ENCODE assay signal across 19 cellular contexts in the genomic region with DNA sequence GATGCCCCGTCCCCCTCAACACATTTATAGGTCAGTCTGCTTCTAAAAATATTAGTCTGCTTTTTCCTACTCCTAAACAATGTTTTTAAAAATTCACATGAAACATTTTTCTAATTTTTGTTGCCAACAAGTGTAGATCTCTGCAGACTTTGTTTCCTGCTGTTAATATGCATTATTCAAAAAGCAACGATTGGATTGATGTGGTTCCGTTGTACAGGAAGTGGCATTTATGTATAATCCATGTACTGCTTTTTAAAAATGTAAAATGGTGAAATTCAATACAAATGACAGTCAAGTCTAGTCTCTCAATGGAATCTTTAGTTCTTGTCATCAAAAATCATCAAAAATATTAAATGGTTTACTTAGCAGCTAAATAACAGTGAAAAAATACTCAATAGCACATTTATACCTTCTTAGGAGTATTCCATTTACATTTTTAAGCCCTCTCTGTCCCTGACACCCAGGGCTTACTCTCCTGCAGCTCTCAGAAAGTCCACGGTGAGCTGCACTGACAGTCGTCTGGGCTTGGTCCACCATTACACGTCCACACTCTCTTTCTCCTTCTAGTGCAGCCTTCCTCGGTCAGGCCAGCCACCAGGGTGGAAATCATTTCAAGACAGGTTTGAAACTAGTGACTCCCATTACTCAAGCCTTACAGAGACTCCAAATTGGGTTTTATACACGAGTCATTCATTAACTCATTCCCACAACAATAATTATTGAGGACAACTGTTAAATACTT.
DNase-seq lines count a peak whose midpoint lies in the region; ATAC-seq, FAIRE-seq and TF ChIP-seq lines count a peak whose summit lies in the region.
"Had no signal": no experiment of that assay in that cellular context is flagged by ENCODE, and none has a peak within 500 bp of the region (broad histone marks: within the 10 kb centered on the region; RNA-seq: fewer than 3 reads in every experiment).

No MANE protein-coding gene starts in this region.

- H3K4me1 Mint-ChIP-seq in CD8-positive, alpha-beta T cell (ENCODE audit: low read depth): peaks cover 53% of the 10 kb centered on the region
- H3K4me1 Mint-ChIP-seq in activated CD8-positive, alpha-beta T cell treated with anti-CD3 and anti-CD28 coated beads for 36 hours (ENCODE audit: low read depth): peaks cover 31% of the 10 kb centered on the region

- peak overlapping the region in 6 of 11 experiments; percentile 24 to 68 (median 54); a peak in 11 of 22 replicates for H3K4me2 ChIP-seq in BLaER1 treated with 17β-estradiol and CSF1 and Interleukin-3, amounts not matched to agents 10 nM and 100 nM

- H3K9ac ChIP-seq in BLaER1 treated with 17β-estradiol and CSF1 and Interleukin-3, amounts not matched to agents 10 nM and 100 nM: no peak overlapping the region

- POLR2A ChIA-PET in CD8-positive, alpha-beta T cell (lab: Charles Lee): interaction anchor here (0.6 to 1.3 kb wide), 2 partner anchors 9 to 109 kb away, joined by 3 to 8 read pairs; no protein-coding TSS in a partner anchor
- POLR2A ChIA-PET in activated CD8-positive, alpha-beta T cell treated with anti-CD3 and anti-CD28 coated beads for 36 hours (lab: Charles Lee): no interaction called here

- H3K9me3 Mint-ChIP-seq in CD8-positive, alpha-beta T cell: no peaks in the 10 kb centered on the region
- peaks cover 2% of the 10 kb centered on the region for H3K9me3 Mint-ChIP-seq in activated CD8-positive, alpha-beta T cell treated with anti-CD3 and anti-CD28 coated beads for 36 hours

- H3K9me3 ChIP-seq in BLaER1 treated with 17β-estradiol and CSF1 and Interleukin-3, amounts not matched to agents 10 nM and 100 nM (replicated peaks in 1 of 11): peaks cover 0 to 4% (median 0%) of the 10 kb centered on the region in 11 experiments; a peak in 1 of 22 replicates
- H3K9me3 ChIP-seq in CD8-positive, alpha-beta T cell (ENCODE audit: low read length): no peaks in the 10 kb centered on the region
- H3K9me3 ChIP-seq in WERI-Rb-1 (ENCODE audit: severe bottlenecking): no peaks in the 10 kb centered on the region
- H3K9me3 ChIP-seq: lower lobe of right lung, ovary, vagina had no signal

- DNase-seq in CD8-positive, alpha-beta T cell: no peak
- peak; percentile 5 for DNase-seq in activated CD8-positive, alpha-beta T cell treated with anti-CD3 and anti-CD28 coated beads for 36 hours
- no peak for DNase-seq in WERI-Rb-1
- DNase-seq: DMS 273 treated with DMSO at 0.1 percent for 48 hours; heart right ventricle; Kasumi-1; lower lobe of right lung; NCI-H1092 treated with DMSO at 0.1 percent for 48 hours; ovary; Right ventricle myocardium superior; stimulated activated CD4-positive, alpha-beta T cell treated with anti-CD3 and anti-CD28 coated beads, Interleukin-2, amount 100 ng/mL, for 24 hours; substantia nigra had no signal

- no peaks in the 10 kb centered on the region; a peak in 1 of 22 replicates for H3K27me3 ChIP-seq in BLaER1 treated with 17β-estradiol and CSF1 and Interleukin-3, amounts not matched to agents 10 nM and 100 nM
- no peaks in the 10 kb centered on the region for H3K27me3 ChIP-seq in CD8-positive, alpha-beta T cell (ENCODE audit: insufficient read depth, low read length)
- no peaks in the 10 kb centered on the region for H3K27me3 ChIP-seq in WERI-Rb-1 (ENCODE audit: insufficient read depth, low read depth, severe bottlenecking)
- H3K27me3 ChIP-seq: heart right ventricle, ovary, vagina had no signal

- no peaks in the 10 kb centered on the region for H3K36me3 ChIP-seq in BLaER1 treated with 17β-estradiol and CSF1 and Interleukin-3, amounts not matched to agents 10 nM and 100 nM
- no peaks in the 10 kb centered on the region for H3K36me3 ChIP-seq in CD8-positive, alpha-beta T cell (ENCODE audit: insufficient read depth, low read length)
- no peaks in the 10 kb centered on the region for H3K36me3 ChIP-seq in WERI-Rb-1
- H3K36me3 ChIP-seq: heart right ventricle, lower lobe of right lung, ovary, vagina had no signal

- no peak for ATAC-seq in CD8-positive, alpha-beta T cell
- no peak for ATAC-seq in activated CD8-positive, alpha-beta T cell treated with anti-CD3 and anti-CD28 coated beads for 36 hours
- no peak for ATAC-seq in HG02588 (IDR thresholded peaks at IDR 0.05; ENCODE audit: unreplicated experiment)
- ATAC-seq in HG02759 (IDR thresholded peaks at IDR 0.05; ENCODE audit: unreplicated experiment): no peak
- ATAC-seq: heart right ventricle, lower lobe of right lung had no signal

- no peaks in the 10 kb centered on the region for H3K27me3 Mint-ChIP-seq in CD8-positive, alpha-beta T cell (ENCODE audit: low read depth)
- H3K27me3 Mint-ChIP-seq in activated CD8-positive, alpha-beta T cell treated with anti-CD3 and anti-CD28 coated beads for 36 hours: no peaks in the 10 kb centered on the region
- H3K27me3 Mint-ChIP-seq: B cell had no signal

- H3K4me3 ChIP-seq in BLaER1 treated with 17β-estradiol and CSF1 and Interleukin-3, amounts not matched to agents 10 nM and 100 nM: no peak overlapping the region
- no peak overlapping the region for H3K4me3 ChIP-seq in CD8-positive, alpha-beta T cell (ENCODE audit: low read depth, low read length)
- H3K4me3 ChIP-seq in WERI-Rb-1 (ENCODE audit: low read depth, low read length): no peak overlapping the region
- H3K4me3 ChIP-seq: heart right ventricle, lower lobe of right lung, ovary, vagina had no signal

- H3K27ac ChIP-seq in BLaER1 treated with 17β-estradiol and CSF1 and Interleukin-3, amounts not matched to agents 10 nM and 100 nM: no peak overlapping the region
- no peak overlapping the region for H3K27ac ChIP-seq in CD8-positive, alpha-beta T cell (ENCODE audit: low read depth, low read length)
- no peak overlapping the region for H3K27ac ChIP-seq in WERI-Rb-1
- H3K27ac ChIP-seq: lower lobe of right lung, ovary, vagina, VCaP had no signal

- H3K4me3 Mint-ChIP-seq in CD8-positive, alpha-beta T cell: peak overlapping the region; percentile 60
- H3K4me3 Mint-ChIP-seq in activated CD8-positive, alpha-beta T cell treated with anti-CD3 and anti-CD28 coated beads for 36 hours: no peak overlapping the region
- H3K4me3 Mint-ChIP-seq: B cell had no signal

- no peak for TF ChIP-seq CTCF in CD8-positive, alpha-beta T cell (IDR thresholded peaks at IDR 0.05)
- TF ChIP-seq CTCF in activated CD8-positive, alpha-beta T cell treated with anti-CD3 and anti-CD28 coated beads for 36 hours (IDR thresholded peaks at IDR 0.05): no peak
- no peak for TF ChIP-seq CTCF in WERI-Rb-1 (IDR thresholded peaks at IDR 0.05; ENCODE audit: low read depth, low read length)

- peaks cover 9 to 26% (median 17%) of the 10 kb centered on the region in 10 experiments; a peak in 17 of 20 replicates for H3K4me1 ChIP-seq in BLaER1 treated with 17β-estradiol and CSF1 and Interleukin-3, amounts not matched to agents 10 nM and 100 nM
- H3K4me1 ChIP-seq in CD8-positive, alpha-beta T cell (ENCODE audit: insufficient read depth, low read length): peaks cover 36% of the 10 kb centered on the region
- H3K4me1 ChIP-seq: heart right ventricle, lower lobe of right lung, vagina had no signal

- no peaks in the 10 kb centered on the region for H4K20me1 ChIP-seq in BLaER1 treated with 17β-estradiol and CSF1 and Interleukin-3, amounts not matched to agents 10 nM and 100 nM

- CTCF ChIA-PET in CD8-positive, alpha-beta T cell (lab: Charles Lee): interaction anchor here (1.2 to 1.6 kb wide), 3 partner anchors 8 to 260 kb away, joined by 3 to 4 read pairs (median 3); no protein-coding TSS in a partner anchor
- CTCF ChIA-PET in activated CD8-positive, alpha-beta T cell treated with anti-CD3 and anti-CD28 coated beads for 36 hours (lab: Charles Lee): no interaction called here

- H3K27ac Mint-ChIP-seq in CD8-positive, alpha-beta T cell: peak overlapping the region; percentile 83
- peak overlapping the region; percentile 47 for H3K27ac Mint-ChIP-seq in activated CD8-positive, alpha-beta T cell treated with anti-CD3 and anti-CD28 coated beads for 36 hours
- H3K27ac Mint-ChIP-seq: B cell had no signal

- peak; percentile 61 for FAIRE-seq in islet of Langerhans (lab: Jason Lieb, UNC)

- intact Hi-C loops in CD8-positive, alpha-beta T cell (cut with DNase I, micrococcal nuclease): loop anchor here in 1 of 2 experiments (5.0 kb wide), 1 partner anchor 65 kb away; no protein-coding TSS in a partner anchor
- intact Hi-C loops in activated CD8-positive, alpha-beta T cell treated with anti-CD3 and anti-CD28 coated beads for 36 hours (cut with micrococcal nuclease): loop anchor here (5.0 kb wide), 1 partner anchor 60 kb away; no protein-coding TSS in a partner anchor

- no peaks in the 10 kb centered on the region for H3K36me3 Mint-ChIP-seq in CD8-positive, alpha-beta T cell
- no peaks in the 10 kb centered on the region for H3K36me3 Mint-ChIP-seq in activated CD8-positive, alpha-beta T cell treated with anti-CD3 and anti-CD28 coated beads for 36 hours (ENCODE audit: low read depth)
